In genomic region chr14:50943943-50944646, GRCh38 we compare ENCODE assay signal across 8 cellular contexts. TPM values are rescaled to one million over a fixed set of nuclear protein-coding genes. Genes with fewer than 3 reads are reported as not detected.
DNase-seq lines count a peak whose midpoint lies in the region; ATAC-seq and TF ChIP-seq lines count a peak whose summit lies in the region.

Gene PYGL, minus strand, starts transcription at chr14:50944483. Its CDS starts 80 bp downstream, at chr14:50944403.

- POLR2A ChIA-PET in CD4-positive, alpha-beta memory T cell (lab: Charles Lee; ENCODE audit: partially characterized antibody) = no interaction called here

- H3K9ac ChIP-seq in KMS-11 (no peak within 1 kb of the TSS; the same call in 1 of the 2 replicates), liver (ENCODE audit: low read depth in 1 of 2, low read length in 2 of 2) (peak within 1 kb of the TSS; percentile 62 to 91)

- peak within 1 kb of the TSS; percentile 38; the same call in 1 of the 2 replicates for H2AFZ ChIP-seq in KMS-11 (ENCODE audit: low read depth)

- intact Hi-C loops in CD4-positive, alpha-beta memory T cell (cut with micrococcal nuclease) = no loop called here
- intact Hi-C loops in dorsolateral prefrontal cortex (cut with DNase I) = loop anchor here in 1 of 2 donors (5.0 kb wide), 1 partner anchor 82 kb away; no protein-coding TSS in a partner anchor

- H3K9me3 ChIP-seq in CD4-positive, alpha-beta memory T cell (ENCODE audit: control insufficient read depth in 1 of 2, low read length in 2 of 2) = no peaks in the 10 kb centered on the region
- H3K9me3 ChIP-seq in liver (ENCODE audit: control insufficient read depth in 4 of 4, low read length in 3 of 4) = no peaks in the 10 kb centered on the region

- H3K36me3 ChIP-seq in CD4-positive, alpha-beta memory T cell (ENCODE audit: insufficient read depth, low read length) = no peaks in the 10 kb centered on the region
- H3K36me3 ChIP-seq in KMS-11 (ENCODE audit: insufficient read depth) (no peaks in the 10 kb centered on the region), liver (ENCODE audit: control insufficient read depth in 4 of 4, insufficient read depth in 3 of 4, low read depth in 1 of 4, low read length in 3 of 4) (peaks cover 0 to 11% (median 2%) of the 10 kb centered on the region in 4 donors)

- TF ChIP-seq CTCF in KMS-11 (conservative IDR thresholded peaks at IDR 0.05; ENCODE audit: low read depth, low read length) (no peak), dorsolateral prefrontal cortex (IDR thresholded peaks at IDR 0.05 in 54 of 56, conservative IDR thresholded peaks at IDR 0.05 in 2 of 56; ENCODE audit: low read depth in 1 of 56, partially characterized antibody in 56 of 56) (peak in 1 of 56 donors; percentile 31), liver (IDR thresholded peaks at IDR 0.05; ENCODE audit: low read depth, low read length, missing input control) (no peak)

- peaks cover 27 to 39% of the 10 kb centered on the region in 2 donors for H3K27me3 Mint-ChIP-seq in CD4-positive, alpha-beta memory T cell
- H3K27me3 Mint-ChIP-seq in T-helper 2 cell treated with Interferon-gamma antibody and Interleukin-4, amounts not matched to agents 5 μg/mL and 100 μg/mL, for 36 hours (ENCODE audit: low read depth) = peaks cover 43% of the 10 kb centered on the region

- no peak within 1 kb of the TSS for H3K4me2 ChIP-seq in KMS-11

- peaks cover 9% of the 10 kb centered on the region for H3K4me1 ChIP-seq in CD4-positive, alpha-beta memory T cell (ENCODE audit: insufficient read depth, low read length)
- no peaks in the 10 kb centered on the region for H3K4me1 ChIP-seq in KMS-11 (ENCODE audit: low read depth, poor library complexity, severe bottlenecking)
- H3K4me1 ChIP-seq in liver (ENCODE audit: control insufficient read depth in 4 of 4, insufficient read depth in 4 of 4, low read length in 3 of 4) = peaks cover 6 to 36% (median 27%) of the 10 kb centered on the region in 4 donors

- peak; percentile 63 for ATAC-seq in GM19397 (IDR thresholded peaks at IDR 0.05; ENCODE audit: unreplicated experiment)

- H3K9me3 Mint-ChIP-seq in CD4-positive, alpha-beta memory T cell = peaks cover 0 to 7% (median 0%) of the 10 kb centered on the region in 8 donors
- no peaks in the 10 kb centered on the region for H3K9me3 Mint-ChIP-seq in T-helper 2 cell treated with Interferon-gamma antibody and Interleukin-4, amounts not matched to agents 5 μg/mL and 100 μg/mL, for 36 hours

- H3K79me2 ChIP-seq in KMS-11 (ENCODE audit: insufficient read depth, low read depth) = no peaks in the 10 kb centered on the region

- peak in 3 of 5 donors; percentile 3 to 12 (median 7) for DNase-seq in CD4-positive, alpha-beta memory T cell
- DNase-seq in T-helper 2 cell treated with Interferon-gamma antibody and Interleukin-4, amounts not matched to agents 5 μg/mL and 100 μg/mL, for 36 hours (ENCODE audit: low spot score) = peak; percentile 46
- DNase-seq in dorsolateral prefrontal cortex (peak in 5 of 10 donors; percentile 12 to 68 (median 36)), occipital lobe (lab: John Stamatoyannopoulos, UW) (no peak)
- peak; percentile 11 for DNase-seq in stimulated activated CD4-positive, alpha-beta T cell treated with anti-CD3 and anti-CD28 coated beads, Interleukin-4, amount 100 ng/mL, for 48 hours (ENCODE audit: low read depth in 2 of 2)

- peak within 1 kb of the TSS in 1 of 2 donors; percentile 54 for H3K4me3 ChIP-seq in CD4-positive, alpha-beta memory T cell (ENCODE audit: low read length in 2 of 2)
- H3K4me3 ChIP-seq in KMS-11 (IDR thresholded peaks at IDR 0.05; ENCODE audit: insufficient read depth, low read depth, low read length) (no peak within 1 kb of the TSS), dorsolateral prefrontal cortex (peak within 1 kb of the TSS; percentile 52 to 86 (median 76)), liver (ENCODE audit: low read depth in 1 of 3, low read length in 3 of 3) (peak within 1 kb of the TSS; percentile 80 to 94 (median 91))

- WGBS in liver = under 1% methylated on average over 74 of the region's 74 CpGs

- TF ChIP-seq RAD21 in liver (IDR thresholded peaks at IDR 0.05) = no peak

- CTCF ChIA-PET in CD4-positive, alpha-beta memory T cell (lab: Charles Lee; ENCODE audit: partially characterized antibody) = no interaction called here

- H3K27me3 ChIP-seq in CD4-positive, alpha-beta memory T cell (ENCODE audit: insufficient read depth, low read length) = peaks cover 16% of the 10 kb centered on the region
- no peaks in the 10 kb centered on the region for H3K27me3 ChIP-seq in KMS-11 (ENCODE audit: insufficient read depth, low read depth)
- H3K27me3 ChIP-seq in dorsolateral prefrontal cortex = no peaks in the 10 kb centered on the region
- H3K27me3 ChIP-seq in liver (ENCODE audit: control insufficient read depth in 4 of 4, insufficient read depth in 4 of 4, low read length in 3 of 4) = no peaks in the 10 kb centered on the region

- no peaks in the 10 kb centered on the region for H4K20me1 ChIP-seq in KMS-11 (ENCODE audit: insufficient read depth)

- H3K27ac ChIP-seq in CD4-positive, alpha-beta memory T cell (ENCODE audit: low read depth, low read length) = no peak within 1 kb of the TSS
- H3K27ac ChIP-seq in KMS-11 (no peak within 1 kb of the TSS), dorsolateral prefrontal cortex (peak within 1 kb of the TSS in 29 of 59 donors; percentile 5 to 85 (median 43)), liver (ENCODE audit: low read depth in 1 of 2, low read length in 2 of 2) (peak within 1 kb of the TSS; percentile 78 to 92)

- peak within 1 kb of the TSS in 4 of 7 donors; percentile 17 to 74 (median 38) for H3K27ac Mint-ChIP-seq in CD4-positive, alpha-beta memory T cell
- peak within 1 kb of the TSS; percentile 26 for H3K27ac Mint-ChIP-seq in T-helper 2 cell treated with Interferon-gamma antibody and Interleukin-4, amounts not matched to agents 5 μg/mL and 100 μg/mL, for 36 hours

- peaks cover 8 to 15% (median 9%) of the 10 kb centered on the region in 4 donors for H3K4me1 Mint-ChIP-seq in CD4-positive, alpha-beta memory T cell
- peaks cover 6% of the 10 kb centered on the region for H3K4me1 Mint-ChIP-seq in T-helper 2 cell treated with Interferon-gamma antibody and Interleukin-4, amounts not matched to agents 5 μg/mL and 100 μg/mL, for 36 hours (ENCODE audit: low read depth)

- H3K4me3 Mint-ChIP-seq in CD4-positive, alpha-beta memory T cell = peak within 1 kb of the TSS; percentile 80 to 91 (median 86)
- H3K4me3 Mint-ChIP-seq in T-helper 2 cell treated with Interferon-gamma antibody and Interleukin-4, amounts not matched to agents 5 μg/mL and 100 μg/mL, for 36 hours = peak within 1 kb of the TSS; percentile 89

- H3K36me3 Mint-ChIP-seq in CD4-positive, alpha-beta memory T cell = no peaks in the 10 kb centered on the region
- H3K36me3 Mint-ChIP-seq in T-helper 2 cell treated with Interferon-gamma antibody and Interleukin-4, amounts not matched to agents 5 μg/mL and 100 μg/mL, for 36 hours (ENCODE audit: low read depth) = no peaks in the 10 kb centered on the region

TF ChIP-seq in liver, 16 proteins besides CTCF, POLR2A, EP300 and RAD21:
- TF ChIP-seq SP1 (IDR thresholded peaks at IDR 0.05) = no peak
- peak; percentile 13 for TF ChIP-seq FOXA2 (IDR thresholded peaks at IDR 0.05)
- peak; percentile 2 for TF ChIP-seq TAF1 (conservative IDR thresholded peaks at IDR 0.05)

RNA-seq across cellular contexts. Expression of gene PYGL, which starts in this region (rescaled TPM):
- total RNA-seq in CD4-positive, alpha-beta memory T cell = under 1 TPM; 0.61 to 0.72 TPM
- polyA plus RNA-seq in CD4-positive, alpha-beta memory T cell = not detected
- total RNA-seq in dorsolateral prefrontal cortex (10 to 100 TPM in 80 of 120 experiments, 1 to 10 TPM in 40; 3.2 to 42.6 (median 13.0) TPM), liver (100 to 1,000 TPM; 102 to 109 TPM), occipital lobe (9.4 TPM)
- polyA plus RNA-seq in liver = 10 to 100 TPM; 53.0 to 70.9 TPM

Comparison
In these comparisons a context has a peak if more than half of its experiments do, and no peak if none do; other contexts are left out.
1. RNA of gene PYGL (polyA plus RNA-seq): 53.0 to 70.9 TPM in liver; not detected in CD4-positive, alpha-beta memory T cell; every median in the first group is over 10 times any median in the second.
2. Peak in DNase-seq in CD4-positive, alpha-beta memory T cell; RNA of the gene not detected or under 1 TPM.
3. H3K27ac ChIP-seq: peak in liver (2 of 2); none in CD4-positive, alpha-beta memory T cell (single experiment) and KMS-11 (single experiment).